Comparison of ENCODE assay signal across 8 cellular contexts in the genomic region with DNA sequence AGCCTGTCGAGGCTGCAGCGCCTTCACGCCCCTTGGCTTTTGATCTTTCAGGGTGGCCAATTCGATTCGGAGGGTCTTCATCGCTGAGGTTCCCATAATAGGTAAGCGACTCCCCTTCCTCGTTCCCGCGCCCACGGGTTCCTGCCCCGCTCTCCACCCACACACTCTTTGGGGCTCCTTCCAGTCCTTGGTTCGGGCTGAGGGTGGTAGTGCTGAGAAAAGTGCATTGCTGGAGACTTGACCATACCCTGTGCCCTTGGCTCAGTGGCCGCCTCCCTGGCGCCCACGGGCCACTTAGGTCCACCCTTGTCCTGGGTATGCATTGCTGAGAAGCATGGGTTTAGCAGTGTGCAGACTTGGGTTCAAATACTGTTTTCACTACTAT. TPM values are rescaled to one million over a fixed set of nuclear protein-coding genes. Genes with fewer than 3 reads are reported as not detected.
A peak's percentile ranks its signal among the peaks of the same experiment; 100 is the strongest.
DNase-seq lines count a peak whose midpoint lies in the region; ATAC-seq, FAIRE-seq and TF ChIP-seq lines count a peak whose summit lies in the region.

No MANE protein-coding gene starts in this region.

- no peak for TF ChIP-seq CTCF in SU-DHL-6 (IDR thresholded peaks at IDR 0.05; ENCODE audit: insufficient read depth, low read length, poor library complexity, severe bottlenecking)
- TF ChIP-seq CTCF in fibroblast of villous mesenchyme (IDR thresholded peaks at IDR 0.05; ENCODE audit: insufficient read depth, low read depth, low read length) = no peak
- no peak for TF ChIP-seq CTCF in psoas muscle (IDR thresholded peaks at IDR 0.05)

- 0 to 6% (median 0%) methylated on average over 14 to 16 of the region's 16 CpGs for WGBS in psoas muscle, 3 donors

- peaks cover 7% of the 10 kb centered on the region; the same call in 1 of the 2 replicates for H3K36me3 ChIP-seq in SU-DHL-6 (ENCODE audit: low read length)
- peaks cover 11 to 88% of the 10 kb centered on the region in 2 donors for H3K36me3 ChIP-seq in psoas muscle (ENCODE audit: insufficient read depth in 1 of 2, low read depth in 1 of 2)

- peak; percentile 25 to 55 (median 48) for ATAC-seq in psoas muscle

- H3K4me2 ChIP-seq in SU-DHL-6 (ENCODE audit: low read depth, low read length, poor library complexity, severe bottlenecking) = peak overlapping the region; percentile 84

- H4K20me1 ChIP-seq in SU-DHL-6 (ENCODE audit: low read depth, low read length) = no peaks in the 10 kb centered on the region

- H3F3A ChIP-seq in SU-DHL-6 (ENCODE audit: insufficient read depth) = peaks cover 14% of the 10 kb centered on the region

- no peaks in the 10 kb centered on the region for H3K9me2 ChIP-seq in SU-DHL-6 (replicated peaks; ENCODE audit: insufficient read depth, low read length)

- no peak overlapping the region for H2AFZ ChIP-seq in SU-DHL-6 (ENCODE audit: low read depth, low read length, severe bottlenecking)

- intact Hi-C loops in psoas muscle (cut with DNase I) = no loop called here

- H3K79me2 ChIP-seq in SU-DHL-6 (ENCODE audit: insufficient read depth, low read length) = peaks cover 15% of the 10 kb centered on the region

- H3K4me3 ChIP-seq in SU-DHL-6 (ENCODE audit: insufficient read depth, low read length, poor library complexity, severe bottlenecking) (peak overlapping the region; percentile 74), fibroblast of villous mesenchyme (ENCODE audit: low read depth, low read length) (peak overlapping the region; percentile 68), psoas muscle (peak overlapping the region; percentile 90)

- FAIRE-seq in urothelium cell line (lab: Jason Lieb, UNC) = no peak

- peaks cover 17% of the 10 kb centered on the region for H3K4me1 ChIP-seq in psoas muscle

- H3K27ac ChIP-seq in SU-DHL-6 (ENCODE audit: low read depth, low read length) (no peak overlapping the region), psoas muscle (peak overlapping the region; percentile 83)

- DNase-seq in DMS53 (lab: John Stamatoyannopoulos, UW) (peak; percentile 38), DMS53 treated with DMSO at 0.1 percent for 48 hours (lab: John Stamatoyannopoulos, UW; ENCODE audit: unreplicated experiment) (no peak), fibroblast of villous mesenchyme (ENCODE audit: low read depth) (no peak), psoas muscle (no peak), NCI-H510A (lab: John Stamatoyannopoulos, UW) (no peak), urothelium cell line (ENCODE audit: low spot score) (no peak), NCI-H2081 treated with DMSO at 0.1 percent for 48 hours (lab: John Stamatoyannopoulos, UW) (no peak)

- no peaks in the 10 kb centered on the region for H3K27me3 ChIP-seq in SU-DHL-6 (ENCODE audit: low read length)
- H3K27me3 ChIP-seq in psoas muscle (ENCODE audit: insufficient read depth in 3 of 3, low read length in 2 of 3) = no peaks in the 10 kb centered on the region

- H3K9ac ChIP-seq in SU-DHL-6 (ENCODE audit: low read length) = peak overlapping the region; percentile 70

- H3K9me3 ChIP-seq in SU-DHL-6 (ENCODE audit: insufficient read depth, low read length) (no peaks in the 10 kb centered on the region), psoas muscle (no peaks in the 10 kb centered on the region)

RNA-seq across cellular contexts. Expression of a gene that starts 0.5 kb away (rescaled TPM):
- total RNA-seq in fibroblast of villous mesenchyme = 118 and 128 TPM in 2 replicates
- 10 to 100 TPM; 48.7 to 60.1 (median 53.1) TPM for total RNA-seq in psoas muscle
- polyA plus RNA-seq in psoas muscle = 10 to 100 TPM; 45.1 to 97.1 (median 61.7) TPM

RNA-seq across cellular contexts. Expression of a gene that starts 15.7 kb away (rescaled TPM):
- 31.2 and 44.5 TPM in 2 replicates for total RNA-seq in fibroblast of villous mesenchyme
- total RNA-seq in psoas muscle = 100 to 1,000 TPM; 131 to 184 (median 152) TPM
- 100 to 1,000 TPM in 2 of 3 donors, 10 to 100 TPM in 1; 85.0 to 169 (median 149) TPM for polyA plus RNA-seq in psoas muscle

RNA-seq across cellular contexts. Expression of a gene that starts 15.8 kb away (rescaled TPM):
- total RNA-seq in fibroblast of villous mesenchyme = 58.6 and 62.6 TPM in 2 replicates
- 10 to 100 TPM; 31.8 to 78.3 (median 50.8) TPM for total RNA-seq in psoas muscle
- 10 to 100 TPM; 41.7 to 76.6 (median 59.7) TPM for polyA plus RNA-seq in psoas muscle

RNA-seq across cellular contexts. Expression of a gene that starts 23.3 kb away (rescaled TPM):
- total RNA-seq in fibroblast of villous mesenchyme (34.5 and 40.2 TPM in 2 replicates), psoas muscle (1 to 10 TPM; 1.5 to 4.3 (median 2.4) TPM)
- 1 to 10 TPM; 1.3 to 2.2 (median 1.5) TPM for polyA plus RNA-seq in psoas muscle

RNA-seq across cellular contexts. Expression of a gene that starts 58.4 kb away (rescaled TPM):
- total RNA-seq in fibroblast of villous mesenchyme (not detected in 2 replicates), psoas muscle (not detected)
- under 1 TPM in 1 of 3 donors, not detected in 2; 0.20 TPM for polyA plus RNA-seq in psoas muscle
